23 cellular contexts compared by ENCODE assay signal in genomic region chr15:49047456-49047855, GRCh38. TPM values are rescaled to one million over a fixed set of nuclear protein-coding genes. Genes with fewer than 3 reads are reported as not detected.
DNase-seq lines count a peak whose midpoint lies in the region; ATAC-seq and TF ChIP-seq lines count a peak whose summit lies in the region.
"Had no signal": no experiment of that assay in that cellular context is flagged by ENCODE, and none has a peak within 500 bp of the region (broad histone marks: within the 10 kb centered on the region; RNA-seq: fewer than 3 reads in every experiment).

No MANE protein-coding gene starts in this region.

- peaks cover 12% of the 10 kb centered on the region for H3K27me3 Mint-ChIP-seq in CD4-positive, CD25-positive, alpha-beta regulatory T cell
- no peaks in the 10 kb centered on the region for H3K27me3 Mint-ChIP-seq in central memory CD8-positive, alpha-beta T cell
- no peaks in the 10 kb centered on the region for H3K27me3 Mint-ChIP-seq in natural killer cell treated with Interleukin-12 subunit alpha and Interleukin-12 subunit beta and Interleukin-15 and Interleukin-18, amount 100 ng/mL, for 72 hours
- H3K27me3 Mint-ChIP-seq: activated T-cell treated with anti-CD3 and anti-CD28 coated beads, Interleukin-2, amount 50 U/mL, for 24 hours; stimulated activated naive B cell treated with anti-CD40 and anti-IgM and Interleukin-4, amounts not matched to agents 10 μg/mL and 1 μg/mL and 100 μg/mL, for 72 hours had no signal

- intact Hi-C loops in left lung (cut with DNase I) = no loop called here

- peak overlapping the region; percentile 9 to 96 (median 59) for H3K4me3 Mint-ChIP-seq in CD4-positive, CD25-positive, alpha-beta regulatory T cell
- no peak overlapping the region for H3K4me3 Mint-ChIP-seq in central memory CD8-positive, alpha-beta T cell
- H3K4me3 Mint-ChIP-seq in natural killer cell treated with Interleukin-12 subunit alpha and Interleukin-12 subunit beta and Interleukin-15 and Interleukin-18, amount 100 ng/mL, for 72 hours = peak overlapping the region; percentile 96

- H3K27ac Mint-ChIP-seq in CD4-positive, CD25-positive, alpha-beta regulatory T cell = peak overlapping the region in 1 of 3 donors; percentile 97
- peak overlapping the region; percentile 98 for H3K27ac Mint-ChIP-seq in central memory CD8-positive, alpha-beta T cell (ENCODE audit: low read depth)
- H3K27ac Mint-ChIP-seq in natural killer cell treated with Interleukin-12 subunit alpha and Interleukin-12 subunit beta and Interleukin-15 and Interleukin-18, amount 100 ng/mL, for 72 hours = no peak overlapping the region

- peak overlapping the region; percentile 89 for H3K4me3 ChIP-seq in CD4-positive, CD25-positive, alpha-beta regulatory T cell (ENCODE audit: low read depth, low read length)
- H3K4me3 ChIP-seq in KMS-11 (IDR thresholded peaks at IDR 0.05; ENCODE audit: insufficient read depth, low read depth, low read length) (no peak overlapping the region), left lung (no peak overlapping the region)

- TF ChIP-seq CTCF in KMS-11 (conservative IDR thresholded peaks at IDR 0.05; ENCODE audit: low read depth, low read length) (no peak), left lung (IDR thresholded peaks at IDR 0.05) (no peak)

- DNase-seq in CD4-positive, CD25-positive, alpha-beta regulatory T cell = no peak
- DNase-seq in central memory CD8-positive, alpha-beta T cell (ENCODE audit: low spot score in 2 of 2) = no peak
- no peak for DNase-seq in natural killer cell treated with Interleukin-12 subunit alpha and Interleukin-12 subunit beta and Interleukin-15 and Interleukin-18, amount 100 ng/mL, for 72 hours (ENCODE audit: low spot score)
- DNase-seq in activated CD4-positive, alpha-beta T cell treated with anti-CD3 and anti-CD28 coated beads for 48 hours = no peak
- DNase-seq in middle frontal gyrus (ENCODE audit: extremely low spot score, low spot score) (no peak), SKM-1 (lab: John Stamatoyannopoulos, UW; ENCODE audit: unreplicated experiment) (no peak), left lung (no peak)
- DNase-seq: activated CD8-positive, alpha-beta memory T cell treated with anti-CD3 and anti-CD28 coated beads for 24 hours; activated naive CD4-positive, alpha-beta T cell treated with Interleukin-2 at 50 U/mL for 16 hours; activated T-cell treated with anti-CD3 and anti-CD28 coated beads, Interleukin-2, amount 50 U/mL, for 24 hours; cerebellar nuclear complex; foreskin melanocyte; GDM1; islet precursor cell; KBM-7; lower lobe of right lung; NCI-H146; NCI-H526 treated with DMSO at 0.1 percent for 48 hours; posterior cingulate gyrus; stimulated activated naive B cell treated with anti-CD40 and anti-IgM and Interleukin-4, amounts not matched to agents 10 μg/mL and 1 μg/mL and 100 μg/mL, for 72 hours; testis had no signal

- H3K4me1 Mint-ChIP-seq in CD4-positive, CD25-positive, alpha-beta regulatory T cell = peaks cover 8 to 30% (median 21%) of the 10 kb centered on the region in 4 donors
- peaks cover 25% of the 10 kb centered on the region for H3K4me1 Mint-ChIP-seq in central memory CD8-positive, alpha-beta T cell
- H3K4me1 Mint-ChIP-seq in natural killer cell treated with Interleukin-12 subunit alpha and Interleukin-12 subunit beta and Interleukin-15 and Interleukin-18, amount 100 ng/mL, for 72 hours (ENCODE audit: low read depth in 2 of 2) = peaks cover 15 to 24% of the 10 kb centered on the region in 2 donors

- no peaks in the 10 kb centered on the region for H3K27me3 ChIP-seq in CD4-positive, CD25-positive, alpha-beta regulatory T cell (ENCODE audit: control insufficient read depth, insufficient read depth, low read length)
- H3K27me3 ChIP-seq in KMS-11 (ENCODE audit: insufficient read depth, low read depth) (no peaks in the 10 kb centered on the region), left lung (no peaks in the 10 kb centered on the region)
- H3K27me3 ChIP-seq: ascending aorta, testis had no signal

- no peak overlapping the region for H3K4me2 ChIP-seq in KMS-11

- H3K27ac ChIP-seq in CD4-positive, CD25-positive, alpha-beta regulatory T cell (ENCODE audit: insufficient read depth, low read length, poor library complexity, severe bottlenecking) = no peak overlapping the region
- H3K27ac ChIP-seq in KMS-11 (no peak overlapping the region), left lung (peak overlapping the region in 1 of 2 donors; percentile 0)
- H3K27ac ChIP-seq: ascending aorta had no signal

- peaks cover 32% of the 10 kb centered on the region for H3K4me1 ChIP-seq in CD4-positive, CD25-positive, alpha-beta regulatory T cell (ENCODE audit: control insufficient read depth, insufficient read depth, low read length, poor library complexity, severe bottlenecking)
- H3K4me1 ChIP-seq in KMS-11 (ENCODE audit: low read depth, poor library complexity, severe bottlenecking) (peaks cover 18% of the 10 kb centered on the region), left lung (peaks cover 21 to 29% of the 10 kb centered on the region in 2 donors)

- H3K9me3 ChIP-seq in CD4-positive, CD25-positive, alpha-beta regulatory T cell (ENCODE audit: control insufficient read depth in 2 of 2, low read length in 2 of 2) = no peaks in the 10 kb centered on the region
- H3K9me3 ChIP-seq in left lung = no peaks in the 10 kb centered on the region
- H3K9me3 ChIP-seq: ascending aorta, lower lobe of right lung, testis had no signal

- no peaks in the 10 kb centered on the region for H3K36me3 ChIP-seq in CD4-positive, CD25-positive, alpha-beta regulatory T cell (ENCODE audit: control insufficient read depth, insufficient read depth, low read length)
- H3K36me3 ChIP-seq in KMS-11 (ENCODE audit: insufficient read depth) (no peaks in the 10 kb centered on the region), left lung (no peaks in the 10 kb centered on the region)
- H3K36me3 ChIP-seq: ascending aorta, lower lobe of right lung had no signal

- no peaks in the 10 kb centered on the region for H4K20me1 ChIP-seq in KMS-11 (ENCODE audit: insufficient read depth)

- H3K36me3 Mint-ChIP-seq in CD4-positive, CD25-positive, alpha-beta regulatory T cell = no peaks in the 10 kb centered on the region
- H3K36me3 Mint-ChIP-seq in central memory CD8-positive, alpha-beta T cell (ENCODE audit: insufficient read depth) = peaks cover 11% of the 10 kb centered on the region
- peaks cover 9% of the 10 kb centered on the region for H3K36me3 Mint-ChIP-seq in natural killer cell treated with Interleukin-12 subunit alpha and Interleukin-12 subunit beta and Interleukin-15 and Interleukin-18, amount 100 ng/mL, for 72 hours

- H3K9me3 Mint-ChIP-seq in CD4-positive, CD25-positive, alpha-beta regulatory T cell = peaks cover 0 to 2% (median 0%) of the 10 kb centered on the region in 7 donors
- H3K9me3 Mint-ChIP-seq in central memory CD8-positive, alpha-beta T cell = no peaks in the 10 kb centered on the region
- H3K9me3 Mint-ChIP-seq in natural killer cell treated with Interleukin-12 subunit alpha and Interleukin-12 subunit beta and Interleukin-15 and Interleukin-18, amount 100 ng/mL, for 72 hours = no peaks in the 10 kb centered on the region
- H3K9me3 Mint-ChIP-seq: activated T-cell treated with anti-CD3 and anti-CD28 coated beads, Interleukin-2, amount 50 U/mL, for 24 hours had no signal

- peaks cover 35% of the 10 kb centered on the region for H3K79me2 ChIP-seq in KMS-11 (ENCODE audit: insufficient read depth, low read depth)

- H3K9ac ChIP-seq in KMS-11 = no peak overlapping the region

- ATAC-seq in CD4-positive, CD25-positive, alpha-beta regulatory T cell (ENCODE audit: low read depth in 2 of 2) = no peak
- ATAC-seq in central memory CD8-positive, alpha-beta T cell (replicated peaks; ENCODE audit: extremely low read depth, poor library complexity, severe bottlenecking) = no peak
- no peak for ATAC-seq in natural killer cell treated with Interleukin-12 subunit alpha and Interleukin-12 subunit beta and Interleukin-15 and Interleukin-18, amount 100 ng/mL, for 72 hours
- no peak for ATAC-seq in left lung
- ATAC-seq: stimulated activated naive B cell treated with anti-CD40 and anti-IgM and Interleukin-4, amounts not matched to agents 10 μg/mL and 1 μg/mL and 100 μg/mL, for 72 hours had no signal

- H2AFZ ChIP-seq in KMS-11 (ENCODE audit: low read depth) = 0 out of 2 replicates have a peak overlapping the region, but pooled peaks have one; percentile 18

RNA-seq across cellular contexts. Expression of gene SECISBP2L, which starts 1.2 kb away (rescaled TPM):
- 59.5 TPM for total RNA-seq in CD4-positive, CD25-positive, alpha-beta regulatory T cell
- 10 to 100 TPM; 14.8 to 22.4 (median 18.5) TPM for polyA plus RNA-seq in CD4-positive, CD25-positive, alpha-beta regulatory T cell
- total RNA-seq in natural killer cell treated with Interleukin-12 subunit alpha and Interleukin-12 subunit beta and Interleukin-15 and Interleukin-18, amount 100 ng/mL, for 72 hours = 10 to 100 TPM; 33.9 to 39.2 TPM
- 100 to 1,000 TPM in 1 of 2 donors, 10 to 100 TPM in 1; 79.8 to 106 TPM for total RNA-seq in left lung
